Comparison of ENCODE assay signal across 13 cellular contexts in genomic region chr20:23224806-23225205, GRCh38.
A peak's percentile ranks its signal among the peaks of the same experiment; 100 is the strongest.
DNase-seq lines count a peak whose midpoint lies in the region; ATAC-seq and TF ChIP-seq lines count a peak whose summit lies in the region.
"Had no signal": no experiment of that assay in that cellular context is flagged by ENCODE, and none has a peak within 500 bp of the region (broad histone marks: within the 10 kb centered on the region; RNA-seq: fewer than 3 reads in every experiment).

No MANE protein-coding gene starts in this region.

- H3K27me3 Mint-ChIP-seq in natural killer cell (ENCODE audit: low read depth in 2 of 2) = peaks cover 0 to 22% of the 10 kb centered on the region in 2 donors

- no peaks in the 10 kb centered on the region for H3K36me3 ChIP-seq in GM23248 (ENCODE audit: low read depth)
- no peaks in the 10 kb centered on the region for H3K36me3 ChIP-seq in osteoblast (ENCODE audit: insufficient read depth, low read length)
- H3K36me3 ChIP-seq: BE2C, SJCRH30 had no signal

- H3K9me3 ChIP-seq in GM23248 (ENCODE audit: low read depth) (no peaks in the 10 kb centered on the region), osteoblast (ENCODE audit: low read depth, low read length) (peaks cover 11% of the 10 kb centered on the region)
- H3K9me3 ChIP-seq: BE2C had no signal

- H3K4me1 ChIP-seq in GM23248 (ENCODE audit: insufficient read depth) = peaks cover 36% of the 10 kb centered on the region
- H3K4me1 ChIP-seq in osteoblast (ENCODE audit: insufficient read depth, low read length) = peaks cover 43% of the 10 kb centered on the region
- H3K4me1 ChIP-seq: BE2C had no signal

- no peak overlapping the region for H3K4me3 Mint-ChIP-seq in natural killer cell

- 92 to 99% methylated on average over 5 of the region's 5 CpGs for WGBS in GM23248 (ENCODE audit: low coverage in 1 of 2, low lambda C conversion rate in 2 of 2, missing lambda C conversion rate in 2 of 2), 2 experiments

- H4K20me1 ChIP-seq in GM23248 (ENCODE audit: insufficient read depth) = no peaks in the 10 kb centered on the region
- no peaks in the 10 kb centered on the region for H4K20me1 ChIP-seq in osteoblast (ENCODE audit: insufficient read depth, low read length)

- H3K4me3 ChIP-seq in GM23248 = no peak overlapping the region
- peak overlapping the region; percentile 36 for H3K4me3 ChIP-seq in osteoblast (ENCODE audit: insufficient read depth, low read length)
- H3K4me3 ChIP-seq: SJCRH30 had no signal

- DNase-seq in GM23248 = no peak
- DNase-seq in MV-4-11 (lab: John Stamatoyannopoulos, UW) = peak; percentile 50
- peak; percentile 12 for DNase-seq in amniotic epithelial cell (ENCODE audit: low read depth)
- no peak for DNase-seq in osteoblast (ENCODE audit: insufficient read length, low spot score, missing footprints)
- DNase-seq in DMS153 (lab: John Stamatoyannopoulos, UW) = no peak
- no peak for DNase-seq in NCI-H128 (lab: John Stamatoyannopoulos, UW; ENCODE audit: unreplicated experiment)
- DNase-seq in natural killer cell = no peak
- DNase-seq: BE2C, KG1, NCI-H1436, NCI-H526, SJCRH30 had no signal

- intact Hi-C loops in natural killer cell (cut with micrococcal nuclease) = no loop called here

- ATAC-seq in natural killer cell = no peak
- ATAC-seq: Panc1 had no signal

- peaks cover 23% of the 10 kb centered on the region for H3F3A ChIP-seq in GM23248 (ENCODE audit: insufficient read depth)

- H3K79me2 ChIP-seq in GM23248 (ENCODE audit: insufficient read depth) (no peaks in the 10 kb centered on the region), osteoblast (ENCODE audit: insufficient read depth, low read length) (no peaks in the 10 kb centered on the region)

- H3K9me2 ChIP-seq in GM23248 (ENCODE audit: insufficient read depth) = no peaks in the 10 kb centered on the region

- H3K9ac ChIP-seq in GM23248 = no peak overlapping the region

- H2AFZ ChIP-seq in GM23248 (no peak overlapping the region), osteoblast (ENCODE audit: low read length) (peak overlapping the region; percentile 54)

- no peak overlapping the region for H3K27ac Mint-ChIP-seq in natural killer cell

- H3K4me1 Mint-ChIP-seq in natural killer cell = no peaks in the 10 kb centered on the region

- TF ChIP-seq CTCF in osteoblast (IDR thresholded peaks at IDR 0.05; ENCODE audit: extremely low read depth, low read depth, low read length) = peak; percentile 12
- TF ChIP-seq CTCF in natural killer cell (IDR thresholded peaks at IDR 0.05) = no peak

- H3K9me3 Mint-ChIP-seq in natural killer cell = peaks cover 4 to 7% of the 10 kb centered on the region in 2 donors

- peaks cover 16% of the 10 kb centered on the region for H3K36me3 Mint-ChIP-seq in natural killer cell

- no peak overlapping the region for H3K4me2 ChIP-seq in GM23248 (ENCODE audit: unreplicated experiment)
- H3K4me2 ChIP-seq in osteoblast (ENCODE audit: insufficient read depth, low read length) = peak overlapping the region; percentile 74

- H3K27me3 ChIP-seq in GM23248 (replicated peaks; ENCODE audit: insufficient read depth) = no peaks in the 10 kb centered on the region
- H3K27me3 ChIP-seq in osteoblast (ENCODE audit: insufficient read depth, low read length) = no peaks in the 10 kb centered on the region
- H3K27me3 ChIP-seq: BE2C, SJCRH30 had no signal

- peak overlapping the region; percentile 39; the same call in 1 of the 2 replicates for H3K27ac ChIP-seq in GM23248
- H3K27ac ChIP-seq in osteoblast (ENCODE audit: low read depth, low read length) = peak overlapping the region; percentile 85
- H3K27ac ChIP-seq: SJCRH30 had no signal

- in situ Hi-C loops in GM23248 (cut with MboI) = loop anchor here (25.0 kb wide), 1 partner anchor 163 kb away; no protein-coding TSS in a partner anchor

Comparison
In these comparisons a context has a peak if more than half of its experiments do, and no peak if none do; other contexts are left out.
1. DNase-seq: peak in MV-4-11 (single experiment) and amniotic epithelial cell (single experiment); none in GM23248 (single experiment), osteoblast (single experiment), DMS153 (single experiment), NCI-H128 (single experiment) and natural killer cell (single experiment).